Comparison of ENCODE assay signal across 22 cellular contexts in the genomic region with DNA sequence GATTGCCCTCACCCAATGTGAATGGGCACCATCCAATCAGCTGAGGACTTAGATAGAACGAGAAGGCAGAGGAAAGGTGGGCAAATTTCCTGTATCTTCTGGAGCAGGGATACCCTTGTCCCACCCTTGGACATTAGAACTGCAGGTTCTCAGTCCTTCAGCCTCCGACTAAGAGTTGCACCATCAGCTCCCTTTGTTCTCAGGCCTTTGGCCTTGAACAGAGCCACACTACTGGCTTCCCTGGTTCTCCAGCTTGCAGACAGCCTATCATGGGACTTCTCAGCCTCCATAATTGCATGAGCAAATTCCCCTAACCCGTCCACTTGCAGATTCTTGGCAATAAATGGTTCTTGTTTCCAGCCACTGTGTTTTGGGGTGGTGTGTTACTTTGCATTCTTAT.
DNase-seq lines count a peak whose midpoint lies in the region; ATAC-seq and TF ChIP-seq lines count a peak whose summit lies in the region.
"Had no signal": no experiment of that assay in that cellular context is flagged by ENCODE, and none has a peak within 500 bp of the region (broad histone marks: within the 10 kb centered on the region; RNA-seq: fewer than 3 reads in every experiment).

No MANE protein-coding gene starts in this region.

- no peak overlapping the region for H2AFZ ChIP-seq in mesenchymal stem cell (ENCODE audit: low read depth, low read length)

- H3K4ac ChIP-seq in mesenchymal stem cell (ENCODE audit: low read depth in 1 of 2, low read length in 2 of 2), result no peak overlapping the region

- H3K27ac ChIP-seq in Panc1 (ENCODE audit: low read length), result peak overlapping the region; percentile 34; the same call in 1 of the 2 replicates
- H3K27ac ChIP-seq in mesenchymal stem cell (ENCODE audit: low read length, poor library complexity, severe bottlenecking), result no peak overlapping the region
- H3K27ac ChIP-seq: A549; BLaER1 treated with 17β-estradiol and CSF1 and Interleukin-3, amounts not matched to agents 10 nM and 100 nM had no signal

- peaks cover 7% of the 10 kb centered on the region for H3K4me1 Mint-ChIP-seq in Caco-2 (ENCODE audit: low read depth, unreplicated experiment)
- peaks cover 25% of the 10 kb centered on the region for H3K4me1 Mint-ChIP-seq in type B pancreatic cell (ENCODE audit: unreplicated experiment)
- H3K4me1 Mint-ChIP-seq: CD8-positive, alpha-beta memory T cell had no signal

- no peak for DNase-seq in Caco-2
- no peak for DNase-seq in Panc1 (ENCODE audit: low read depth, low spot score)
- DNase-seq in mesenchymal stem cell, result no peak
- no peak for DNase-seq in SHP77 (lab: John Stamatoyannopoulos, UW)
- no peak for DNase-seq in type B pancreatic cell (ENCODE audit: extremely low spot score, unreplicated experiment)
- DNase-seq in putamen (ENCODE audit: low spot score), result no peak
- DNase-seq: 8988T; ACHN; AML-193; BE2C; Calu3; CD4-positive, alpha-beta T cell; CD8-positive, alpha-beta memory T cell; DMS53; DMS79 treated with DMSO at 0.1 percent for 48 hours; GF-D8; GOT3; H7; HCEC 1CT had no signal

- H3K79me1 ChIP-seq in mesenchymal stem cell (replicated peaks; ENCODE audit: low read length, poor library complexity, severe bottlenecking), result no peaks in the 10 kb centered on the region

- no peak overlapping the region for H2BK120ac ChIP-seq in mesenchymal stem cell (ENCODE audit: low read depth, low read length)

- CTCF ChIA-PET in Caco-2 (lab: Charles Lee), result no interaction called here
- CTCF ChIA-PET in Panc1 (lab: Charles Lee), result no interaction called here

- no peak for ATAC-seq in Panc1
- ATAC-seq: A549 had no signal

- no peak overlapping the region for H2BK12ac ChIP-seq in mesenchymal stem cell (ENCODE audit: low read length in 2 of 2)

- H4K91ac ChIP-seq in mesenchymal stem cell (ENCODE audit: low read length), result no peak overlapping the region

- H3K18ac ChIP-seq in mesenchymal stem cell (ENCODE audit: low read depth in 1 of 2, low read length in 2 of 2), result no peak overlapping the region

- H2BK15ac ChIP-seq in mesenchymal stem cell (ENCODE audit: low read depth, poor library complexity, severe bottlenecking), result no peak overlapping the region

- H3K4me1 ChIP-seq in Caco-2, result peaks cover 28% of the 10 kb centered on the region
- peaks cover 9% of the 10 kb centered on the region; the same call in 1 of the 2 replicates for H3K4me1 ChIP-seq in Panc1 (ENCODE audit: control insufficient read depth, insufficient read depth, low read length)
- H3K4me1 ChIP-seq in mesenchymal stem cell (ENCODE audit: control insufficient read depth, insufficient read depth, low read depth, low read length), result peaks cover 32% of the 10 kb centered on the region
- H3K4me1 ChIP-seq: BE2C had no signal

- H3K4me3 Mint-ChIP-seq in Caco-2 (ENCODE audit: unreplicated experiment) (no peak overlapping the region), type B pancreatic cell (no peak overlapping the region)
- H3K4me3 Mint-ChIP-seq: CD14-positive monocyte; CD4-positive, alpha-beta T cell; CD8-positive, alpha-beta memory T cell had no signal

- in situ Hi-C loops in Panc1 (cut with HindIII; ENCODE audit: low pct_unique_long_range_greater_than_20kb, low sequenced_read_pairs), result no loop called here

- H3K4me2 ChIP-seq in mesenchymal stem cell (ENCODE audit: low read length, poor library complexity, severe bottlenecking), result no peak overlapping the region
- H3K4me2 ChIP-seq: A549; BLaER1 treated with 17β-estradiol and CSF1 and Interleukin-3, amounts not matched to agents 10 nM and 100 nM had no signal

- 96% methylated on average over 2 of the region's 3 CpGs for WGBS in mesenchymal stem cell

- TF ChIP-seq CTCF in Caco-2 (IDR thresholded peaks at IDR 0.05; ENCODE audit: insufficient read depth in 1 of 2, low read depth in 1 of 2, low read length in 1 of 2, severe bottlenecking in 1 of 2, unreplicated experiment in 1 of 2) (no peak), Panc1 (IDR thresholded peaks at IDR 0.05) (no peak), type B pancreatic cell (conservative IDR thresholded peaks at IDR 0.05) (no peak)

- H2AK5ac ChIP-seq in mesenchymal stem cell (ENCODE audit: low read length, severe bottlenecking), result peak overlapping the region; percentile 34

- H3K36me3 Mint-ChIP-seq in Caco-2 (ENCODE audit: insufficient read depth, unreplicated experiment) (no peaks in the 10 kb centered on the region), type B pancreatic cell (no peaks in the 10 kb centered on the region)
- H3K36me3 Mint-ChIP-seq: CD14-positive monocyte; CD8-positive, alpha-beta memory T cell had no signal

- no peak overlapping the region for H4K8ac ChIP-seq in mesenchymal stem cell (ENCODE audit: low read length)

- H3K23ac ChIP-seq in mesenchymal stem cell (ENCODE audit: low read length in 2 of 2), result no peak overlapping the region

- H3K27me3 Mint-ChIP-seq in Caco-2 (ENCODE audit: insufficient read depth, unreplicated experiment) (no peaks in the 10 kb centered on the region), type B pancreatic cell (peaks cover 3% of the 10 kb centered on the region)
- H3K27me3 Mint-ChIP-seq: CD4-positive, alpha-beta T cell had no signal

- intact Hi-C loops in Caco-2 (cut with micrococcal nuclease; ENCODE audit: unreplicated experiment) (no loop called here), Panc1 (cut with micrococcal nuclease; ENCODE audit: unreplicated experiment) (no loop called here)

- H3K27me3 ChIP-seq in Caco-2 (replicated peaks; ENCODE audit: control insufficient read depth, insufficient read depth, low read length), result no peaks in the 10 kb centered on the region
- H3K27me3 ChIP-seq in Panc1 (ENCODE audit: control insufficient read depth, insufficient read depth, low read length), result no peaks in the 10 kb centered on the region
- peaks cover 0 to 73% of the 10 kb centered on the region in 2 experiments for H3K27me3 ChIP-seq in mesenchymal stem cell (ENCODE audit: control insufficient read depth in 1 of 2, insufficient read depth in 1 of 2, low read length in 2 of 2)
- H3K27me3 ChIP-seq: BE2C; BLaER1 treated with 17β-estradiol and CSF1 and Interleukin-3, amounts not matched to agents 10 nM and 100 nM had no signal

- POLR2A ChIA-PET in Caco-2 (lab: Charles Lee) (no interaction called here), Panc1 (lab: Charles Lee) (no interaction called here)

- H3K4me3 ChIP-seq in Caco-2 (ENCODE audit: low read depth, low read length), result no peak overlapping the region
- H3K4me3 ChIP-seq in Panc1 (ENCODE audit: low read depth in 2 of 2, low read length in 2 of 2), result no peak overlapping the region
- no peak overlapping the region for H3K4me3 ChIP-seq in mesenchymal stem cell (ENCODE audit: insufficient read depth in 1 of 2, low read depth in 1 of 2, low read length in 2 of 2)
- H3K4me3 ChIP-seq: A549; BLaER1 treated with 17β-estradiol and CSF1 and Interleukin-3, amounts not matched to agents 10 nM and 100 nM had no signal

- BruUV-seq in Caco-2 (replicated peaks; lab: Mats Ljungman, UMichigan) (no TSS peak), Panc1 (replicated peaks; lab: Mats Ljungman, UMichigan) (no TSS peak)

- H3K27ac Mint-ChIP-seq in Caco-2 (ENCODE audit: unreplicated experiment) (peak overlapping the region; percentile 0), type B pancreatic cell (no peak overlapping the region)
- H3K27ac Mint-ChIP-seq: CD4-positive, alpha-beta T cell had no signal

- H3K14ac ChIP-seq in mesenchymal stem cell (ENCODE audit: low read length in 2 of 2), result no peak overlapping the region

- H3K9me3 ChIP-seq in Caco-2, result no peaks in the 10 kb centered on the region
- no peaks in the 10 kb centered on the region for H3K9me3 ChIP-seq in Panc1 (ENCODE audit: control insufficient read depth, insufficient read depth, low read depth, low read length)
- no peaks in the 10 kb centered on the region for H3K9me3 ChIP-seq in mesenchymal stem cell (ENCODE audit: control insufficient read depth, low read length)
- H3K9me3 ChIP-seq: A549; BE2C; BLaER1 treated with 17β-estradiol and CSF1 and Interleukin-3, amounts not matched to agents 10 nM and 100 nM had no signal

- no peak overlapping the region for H2BK5ac ChIP-seq in mesenchymal stem cell (ENCODE audit: low read depth, low read length, poor library complexity, severe bottlenecking)

- H3K9me3 Mint-ChIP-seq in Caco-2 (ENCODE audit: unreplicated experiment) (no peaks in the 10 kb centered on the region), type B pancreatic cell (no peaks in the 10 kb centered on the region)
- H3K9me3 Mint-ChIP-seq: CD4-positive, alpha-beta T cell; CD8-positive, alpha-beta memory T cell had no signal

- H3K9ac ChIP-seq in mesenchymal stem cell (ENCODE audit: low read length), result no peak overlapping the region
- H3K9ac ChIP-seq: BLaER1 treated with 17β-estradiol and CSF1 and Interleukin-3, amounts not matched to agents 10 nM and 100 nM had no signal

- H3K36me3 ChIP-seq in Caco-2 (ENCODE audit: control insufficient read depth, insufficient read depth, low read length) (no peaks in the 10 kb centered on the region), Panc1 (ENCODE audit: control insufficient read depth, insufficient read depth, low read length) (no peaks in the 10 kb centered on the region), mesenchymal stem cell (ENCODE audit: control insufficient read depth in 1 of 2, insufficient read depth in 2 of 2, low read depth in 1 of 2, low read length in 2 of 2) (no peaks in the 10 kb centered on the region)
- H3K36me3 ChIP-seq: BE2C; BLaER1 treated with 17β-estradiol and CSF1 and Interleukin-3, amounts not matched to agents 10 nM and 100 nM had no signal
